8 cellular contexts compared by ENCODE assay signal in genomic region chr12:22856120-22856699, GRCh38.
DNase-seq lines count a peak whose midpoint lies in the region; ATAC-seq and TF ChIP-seq lines count a peak whose summit lies in the region.

No MANE protein-coding gene starts in this region.

- H3K9me3 ChIP-seq in OCI-LY7 (ENCODE audit: low read length), result no peaks in the 10 kb centered on the region
- no peaks in the 10 kb centered on the region for H3K9me3 ChIP-seq in esophagus squamous epithelium
- H3K9me3 ChIP-seq in sigmoid colon, result no peaks in the 10 kb centered on the region

- DNase-seq in CD1c-positive myeloid dendritic cell (ENCODE audit: extremely low spot score), result peak; percentile 13
- peak; percentile 30 for DNase-seq in OCI-LY7 (ENCODE audit: low spot score)
- DNase-seq in esophagus squamous epithelium (lab: John Stamatoyannopoulos, UW), result no peak
- no peak for DNase-seq in sigmoid colon
- DNase-seq in lower leg skin (ENCODE audit: low spot score in 2 of 2), result no peak
- no peak for DNase-seq in activated CD8-positive, alpha-beta memory T cell treated with anti-CD3 and anti-CD28 coated beads for 24 hours

- BruUV-seq in OCI-LY7 (replicated peaks; lab: Mats Ljungman, UMichigan), result no TSS peak

- ATAC-seq in HG02885 (IDR thresholded peaks at IDR 0.05; ENCODE audit: poor library complexity, unreplicated experiment), result peak; percentile 56
- ATAC-seq in GM21528 (IDR thresholded peaks at IDR 0.05; ENCODE audit: low FRiP score, unreplicated experiment), result no peak

- no peak overlapping the region for H2AFZ ChIP-seq in OCI-LY7 (ENCODE audit: low read length)

- no peaks in the 10 kb centered on the region for H3K36me3 ChIP-seq in OCI-LY7 (ENCODE audit: insufficient read depth, low read length)
- no peaks in the 10 kb centered on the region for H3K36me3 ChIP-seq in esophagus squamous epithelium
- H3K36me3 ChIP-seq in sigmoid colon, result no peaks in the 10 kb centered on the region

- H3K27ac ChIP-seq in OCI-LY7 (ENCODE audit: low read depth, low read length, poor library complexity, severe bottlenecking) (no peak overlapping the region), esophagus squamous epithelium (no peak overlapping the region), sigmoid colon (no peak overlapping the region)

- TF ChIP-seq CTCF in OCI-LY7 (conservative IDR thresholded peaks at IDR 0.05; ENCODE audit: low read length), result peak; percentile 87
- TF ChIP-seq CTCF in esophagus squamous epithelium (IDR thresholded peaks at IDR 0.05), result peak in 5 of 6 experiments; percentile 44 to 58 (median 51)
- peak in 3 of 4 experiments; percentile 20 to 45 (median 41) for TF ChIP-seq CTCF in sigmoid colon (IDR thresholded peaks at IDR 0.05)
- TF ChIP-seq CTCF in lower leg skin (IDR thresholded peaks at IDR 0.05), result no peak

- no peaks in the 10 kb centered on the region for H3K9me2 ChIP-seq in OCI-LY7 (ENCODE audit: insufficient read depth, low read length)

- CTCF ChIA-PET in OCI-LY7 (lab: Charles Lee; ENCODE audit: unreplicated experiment), result no interaction called here

- no peak for TF ChIP-seq EP300 in sigmoid colon (IDR thresholded peaks at IDR 0.05)

- no peak overlapping the region for H3K4me2 ChIP-seq in OCI-LY7 (ENCODE audit: low read length)

- no peaks in the 10 kb centered on the region for H3K79me2 ChIP-seq in OCI-LY7 (ENCODE audit: insufficient read depth, low read depth, low read length)

- POLR2A ChIA-PET in OCI-LY7 (lab: Charles Lee), result no interaction called here

- intact Hi-C loops in OCI-LY7 (cut with micrococcal nuclease; ENCODE audit: unreplicated experiment), result loop anchor here (2.0 to 10.0 kb wide), 3 partner anchors 199 to 1919 kb away; no protein-coding TSS in a partner anchor
- intact Hi-C loops in esophagus squamous epithelium (cut with DNase I), result loop anchor here (10.0 kb wide), 1 partner anchor 199 kb away; no protein-coding TSS in a partner anchor
- intact Hi-C loops in sigmoid colon (cut with DNase I), result loop anchor here (10.0 kb wide), 1 partner anchor 151 kb away; no protein-coding TSS in a partner anchor
- intact Hi-C loops in lower leg skin (cut with DNase I; ENCODE audit: low total_unique reads), result no loop called here

- TF ChIP-seq POLR2A in esophagus squamous epithelium (IDR thresholded peaks at IDR 0.05), result no peak
- TF ChIP-seq POLR2A in sigmoid colon (IDR thresholded peaks at IDR 0.05), result no peak
- TF ChIP-seq POLR2A in lower leg skin (IDR thresholded peaks at IDR 0.05), result no peak

- WGBS in esophagus squamous epithelium, 2 donors, result 21 to 31% methylated on average over 3 of the region's 3 CpGs
- 25 to 31% methylated on average over 3 of the region's 3 CpGs for WGBS in sigmoid colon, 2 donors
- 25 to 30% methylated on average over 3 of the region's 3 CpGs for WGBS in lower leg skin, 2 donors

- no peaks in the 10 kb centered on the region for H3K4me1 ChIP-seq in OCI-LY7 (ENCODE audit: insufficient read depth, low read length, poor library complexity, severe bottlenecking)
- no peaks in the 10 kb centered on the region for H3K4me1 ChIP-seq in esophagus squamous epithelium
- no peaks in the 10 kb centered on the region for H3K4me1 ChIP-seq in sigmoid colon

- H4K20me1 ChIP-seq in OCI-LY7 (ENCODE audit: insufficient read depth, low read length), result no peaks in the 10 kb centered on the region

- H3K4me3 ChIP-seq in OCI-LY7 (ENCODE audit: low read depth, low read length, poor library complexity, severe bottlenecking) (no peak overlapping the region), esophagus squamous epithelium (no peak overlapping the region), sigmoid colon (no peak overlapping the region), lower leg skin (ENCODE audit: low read depth, poor library complexity, severe bottlenecking) (no peak overlapping the region)

- H3K27me3 ChIP-seq in esophagus squamous epithelium (peaks cover 0 to 3% (median 0%) of the 10 kb centered on the region in 4 donors), sigmoid colon (no peaks in the 10 kb centered on the region)

Comparison
In these comparisons a context has a peak if more than half of its experiments do, and no peak if none do; other contexts are left out.
1. DNase-seq: peak in CD1c-positive myeloid dendritic cell (single experiment) and OCI-LY7 (single experiment); none in esophagus squamous epithelium (single experiment), sigmoid colon (single experiment), lower leg skin (0 of 2) and activated CD8-positive, alpha-beta memory T cell treated with anti-CD3 and anti-CD28 coated beads for 24 hours (single experiment).
2. CTCF ChIP-seq: peak in OCI-LY7 (single experiment), esophagus squamous epithelium (5 of 6) and sigmoid colon (3 of 4); none in lower leg skin (0 of 3).